Comparison of ENCODE assay signal across 17 cellular contexts in the genomic region with DNA sequence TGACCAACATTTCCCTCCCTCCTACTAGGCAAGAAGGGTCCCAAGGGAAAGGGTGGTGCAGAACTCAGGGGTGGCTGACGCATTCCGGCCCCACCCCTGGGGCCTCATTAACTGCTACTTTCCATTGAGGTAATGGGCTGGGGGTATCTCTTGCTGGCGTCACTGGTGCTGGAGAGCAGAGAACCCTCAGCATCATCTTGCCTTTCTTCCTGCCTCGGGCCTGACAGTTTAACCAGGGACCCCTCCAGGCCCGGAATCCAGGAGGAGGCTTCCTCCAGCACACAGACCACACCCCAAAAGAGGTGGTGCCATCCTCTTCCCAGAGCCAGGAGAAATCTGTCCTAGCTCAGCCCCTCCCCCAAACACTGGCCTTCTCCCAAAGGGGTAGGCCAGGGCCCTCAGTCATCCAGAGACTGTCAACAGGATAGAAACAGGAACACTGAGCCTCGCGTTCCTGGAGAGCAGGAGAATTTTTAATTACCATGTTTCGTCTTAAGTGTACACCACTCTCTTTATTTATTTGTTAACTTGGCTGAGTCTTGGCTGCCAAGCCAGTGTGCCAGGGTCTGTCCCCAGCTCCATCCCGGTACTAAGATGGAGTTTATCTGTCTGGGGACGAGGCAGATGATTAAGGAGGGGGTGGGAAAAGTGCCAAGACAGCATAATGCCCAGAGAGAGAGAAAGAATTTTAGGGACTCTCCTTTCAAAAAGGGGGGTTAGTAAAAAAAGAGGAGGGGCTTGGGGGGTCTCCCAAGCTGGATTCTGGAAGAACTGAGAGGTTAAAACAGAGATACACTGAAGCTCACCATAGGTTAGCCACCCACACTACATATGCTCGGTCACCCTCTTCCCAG. TPM values are rescaled to one million over a fixed set of nuclear protein-coding genes. Genes with fewer than 3 reads are reported as not detected.
DNase-seq lines count a peak whose midpoint lies in the region; ATAC-seq and TF ChIP-seq lines count a peak whose summit lies in the region.
"Had no signal": no experiment of that assay in that cellular context is flagged by ENCODE, and none has a peak within 500 bp of the region (broad histone marks: within the 10 kb centered on the region; RNA-seq: fewer than 3 reads in every experiment).

No MANE protein-coding gene starts in this region.

- DNase-seq in A172 (ENCODE audit: low spot score) (peak; percentile 39), GM23338 (ENCODE audit: low spot score) (peak; percentile 91), WTC11 (ENCODE audit: low spot score) (peak; percentile 76), SKM-1 treated with dmso at 0.1 percent for 144 hours (lab: John Stamatoyannopoulos, UW; ENCODE audit: unreplicated experiment) (no peak)
- no peak for DNase-seq in activated CD4-positive, alpha-beta T cell treated with anti-CD3 and anti-CD28 coated beads for 1 hour
- no peak for DNase-seq in stimulated activated CD4-positive, alpha-beta T cell treated with anti-CD3 and anti-CD28 coated beads, Interleukin-4, amount 100 ng/mL, for 1 hour
- DNase-seq: Caco-2; central memory CD4-positive, alpha-beta T cell; effector memory CD8-positive, alpha-beta T cell; foreskin keratinocyte; NCI-H146 had no signal

- peak overlapping the region; percentile 87 for H3K27ac Mint-ChIP-seq in GM23338
- peak overlapping the region; percentile 92 for H3K27ac Mint-ChIP-seq in WTC11
- H3K27ac Mint-ChIP-seq: activated T-helper 1 cell treated with anti-CD3 and anti-CD28 coated beads, Interleukin-12 subunit alpha, Interleukin-12 subunit beta, Interleukin-2, Interleukin-4 antibody, amounts not matched to agents 30 ng/mL and 10 ng/mL and 1 ng/mL, durations not matched to agents 14 hours and 24 hours and 36 hours; effector memory CD8-positive, alpha-beta T cell had no signal

- H3K4me1 Mint-ChIP-seq in GM23338 (peaks cover 67% of the 10 kb centered on the region), WTC11 (peaks cover 70% of the 10 kb centered on the region)

- peaks cover 40% of the 10 kb centered on the region for H4K20me1 ChIP-seq in GM23338 (replicated peaks; ENCODE audit: insufficient read depth)

- no peak overlapping the region for H3K9ac ChIP-seq in iPS-15b (ENCODE audit: low read depth, low read length)

- peaks cover 14% of the 10 kb centered on the region; the same call in 1 of the 2 replicates for H3F3A ChIP-seq in GM23338 (replicated peaks; ENCODE audit: low read depth)

- no peak overlapping the region for H2AFZ ChIP-seq in GM23338

- H3K4me2 ChIP-seq in GM23338 = peak overlapping the region; percentile 90

- ATAC-seq in GM23338 = peak; percentile 40
- peak; percentile 61 for ATAC-seq in WTC11
- ATAC-seq in HG03095 (IDR thresholded peaks at IDR 0.05; ENCODE audit: unreplicated experiment) = no peak
- ATAC-seq: effector memory CD8-positive, alpha-beta T cell; foreskin keratinocyte; SK-N-SH treated with all-trans-retinoic acid at 6 μM for 48 hours had no signal

- H3K27me3 ChIP-seq in GM23338 (ENCODE audit: insufficient read depth) = no peaks in the 10 kb centered on the region
- no peaks in the 10 kb centered on the region for H3K27me3 ChIP-seq in iPS-15b (ENCODE audit: control insufficient read depth, insufficient read depth, low read length)
- H3K27me3 ChIP-seq: foreskin keratinocyte had no signal

- H3K9me3 ChIP-seq in iPS-15b (ENCODE audit: control insufficient read depth, insufficient read depth, low read length) = no peaks in the 10 kb centered on the region
- H3K9me3 ChIP-seq: Caco-2, neutrophil, tibial nerve had no signal

- TF ChIP-seq CTCF in GM23338 (conservative IDR thresholded peaks at IDR 0.05; ENCODE audit: low read depth in 2 of 2) (no peak), WTC11 (IDR thresholded peaks at IDR 0.05) (no peak)

- peaks cover 77% of the 10 kb centered on the region for H3K4me1 ChIP-seq in GM23338 (ENCODE audit: insufficient read depth)
- peaks cover 35% of the 10 kb centered on the region for H3K4me1 ChIP-seq in iPS-15b (ENCODE audit: control insufficient read depth, insufficient read depth, low read length)

- H3K9me2 ChIP-seq in GM23338 (ENCODE audit: insufficient read depth) = no peaks in the 10 kb centered on the region

- peaks cover 42% of the 10 kb centered on the region for H3K36me3 Mint-ChIP-seq in GM23338 (ENCODE audit: low read depth)
- H3K36me3 Mint-ChIP-seq in WTC11 = peaks cover 16% of the 10 kb centered on the region

- POLR2A ChIA-PET in WTC11 (lab: Charles Lee) = interaction anchor here (0.5 to 3.8 kb wide), 3 partner anchors 10 to 15 kb away, joined by 3 to 18 read pairs (median 6); no protein-coding TSS in a partner anchor

- H3K9me3 Mint-ChIP-seq in GM23338 = no peaks in the 10 kb centered on the region; the same call in 2 of the 3 replicates
- H3K9me3 Mint-ChIP-seq in WTC11 = no peaks in the 10 kb centered on the region
- H3K9me3 Mint-ChIP-seq: activated T-helper 1 cell treated with anti-CD3 and anti-CD28 coated beads, Interleukin-12 subunit alpha, Interleukin-12 subunit beta, Interleukin-2, Interleukin-4 antibody, amounts not matched to agents 30 ng/mL and 10 ng/mL and 1 ng/mL, durations not matched to agents 14 hours and 24 hours and 36 hours; effector memory CD8-positive, alpha-beta T cell had no signal

- H3K79me2 ChIP-seq in GM23338 (replicated peaks; ENCODE audit: insufficient read depth) = peaks cover 89% of the 10 kb centered on the region

- peak overlapping the region; percentile 61; the same call in 1 of the 2 replicates for H3K27ac ChIP-seq in GM23338 (ENCODE audit: low read depth)
- H3K27ac ChIP-seq: foreskin keratinocyte, neutrophil, tibial nerve had no signal

- H3K27me3 Mint-ChIP-seq in GM23338 (ENCODE audit: insufficient read depth, low read depth, poor library complexity) (peaks cover 24% of the 10 kb centered on the region), WTC11 (ENCODE audit: low read depth) (no peaks in the 10 kb centered on the region)

- H3K4me3 ChIP-seq in GM23338 = peak overlapping the region; percentile 74
- H3K4me3 ChIP-seq in iPS-15b (ENCODE audit: low read depth, low read length) = peak overlapping the region; percentile 18
- H3K4me3 ChIP-seq: tibial nerve had no signal

- H3K36me3 ChIP-seq in GM23338 (ENCODE audit: insufficient read depth) (no peaks in the 10 kb centered on the region), iPS-15b (ENCODE audit: control insufficient read depth, insufficient read depth, low read length) (no peaks in the 10 kb centered on the region)
- H3K36me3 ChIP-seq: neutrophil had no signal

- CTCF ChIA-PET in WTC11 (lab: Charles Lee) = interaction anchor here (0.5 to 2.4 kb wide), 6 partner anchors 14 to 504 kb away, joined by 3 to 9 read pairs (median 3); no protein-coding TSS in a partner anchor

- H3K4me3 Mint-ChIP-seq in GM23338 (peak overlapping the region; percentile 99), WTC11 (peak overlapping the region; percentile 47)
- H3K4me3 Mint-ChIP-seq: activated T-helper 1 cell treated with anti-CD3 and anti-CD28 coated beads, Interleukin-12 subunit alpha, Interleukin-12 subunit beta, Interleukin-2, Interleukin-4 antibody, amounts not matched to agents 30 ng/mL and 10 ng/mL and 1 ng/mL, durations not matched to agents 14 hours and 24 hours and 36 hours; effector memory CD8-positive, alpha-beta T cell had no signal

TF ChIP-seq in WTC11, 78 proteins besides CTCF, POLR2A, EP300 and RAD21 (continues in another document):
- TF ChIP-seq, protein P1, sequence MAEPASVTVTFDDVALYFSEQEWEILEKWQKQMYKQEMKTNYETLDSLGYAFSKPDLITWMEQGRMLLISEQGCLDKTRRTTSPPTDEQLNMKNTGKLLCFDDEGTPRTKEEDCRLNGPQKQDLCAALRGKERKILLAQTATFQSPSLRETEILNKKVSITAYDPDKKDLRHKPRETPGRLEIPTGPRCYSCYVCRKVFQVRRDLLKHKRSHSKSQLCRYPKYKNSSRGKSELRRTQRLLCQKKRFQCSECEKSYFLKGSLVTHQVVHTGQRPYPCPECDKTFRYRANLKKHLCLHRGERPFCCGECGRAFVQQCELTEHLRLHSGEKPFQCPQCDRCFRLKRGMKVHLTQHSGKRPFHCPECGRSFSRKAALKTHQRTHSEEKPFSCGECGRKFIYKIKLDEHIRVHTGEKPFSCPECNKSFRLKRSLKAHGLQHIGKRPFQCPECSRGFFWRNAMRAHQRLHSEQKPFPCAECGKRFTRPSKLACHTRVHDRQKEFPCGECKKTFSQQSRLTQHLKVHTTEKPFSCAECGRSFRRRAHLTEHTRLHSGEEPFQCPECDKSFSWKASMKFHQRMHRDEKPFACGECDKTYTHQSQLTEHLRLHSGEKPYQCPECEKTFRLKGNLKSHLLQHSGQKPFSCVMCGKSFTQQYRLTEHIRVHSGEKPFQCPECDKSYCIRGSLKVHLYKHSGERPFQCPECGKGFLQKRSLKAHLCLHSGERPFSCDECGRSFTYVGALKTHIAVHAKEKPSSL (CRISPR knock-in tag; conservative IDR thresholded peaks at IDR 0.05) = no peak

RNA-seq across cellular contexts. Expression of a gene that starts 5.1 kb away (rescaled TPM):
- total RNA-seq in A172 (2014; rRNA removed; shearing (Covaris generic)) = 13.4 and 14.4 TPM in 2 replicates
- 126 and 149 TPM in 2 replicates for total RNA-seq in GM23338 (2014; rRNA removed; shearing (Covaris generic))
- polyA plus RNA-seq in GM23338 (2016; fragmentation: Nextera tagmentation; extraction: Ambion mirVana) = 93.1 and 97.2 TPM in 2 replicates
- total RNA-seq in WTC11 (2021) = 147 to 195 TPM (median 147 TPM) in 3 replicates

RNA-seq across cellular contexts. Expression of a gene that starts 57.3 kb away (rescaled TPM):
- 45.7 and 52.3 TPM in 2 replicates for total RNA-seq in A172 (2014; rRNA removed; shearing (Covaris generic))
- total RNA-seq in GM23338 (2014; rRNA removed; shearing (Covaris generic)) = 27.3 and 35.3 TPM in 2 replicates
- polyA plus RNA-seq in GM23338 (2016; fragmentation: Nextera tagmentation; extraction: Ambion mirVana) = 81.1 and 89.2 TPM in 2 replicates
- 47.9 to 58.5 TPM (median 58.3 TPM) in 3 replicates for total RNA-seq in WTC11 (2021)

Comparison
In these comparisons a context has a peak if more than half of its experiments do, and no peak if none do; other contexts are left out.
1. DNase-seq: peak in A172 (single experiment), GM23338 (single experiment) and WTC11 (single experiment); none in activated CD4-positive, alpha-beta T cell treated with anti-CD3 and anti-CD28 coated beads for 1 hour (single experiment), stimulated activated CD4-positive, alpha-beta T cell treated with anti-CD3 and anti-CD28 coated beads, Interleukin-4, amount 100 ng/mL, for 1 hour (single experiment) and SKM-1 treated with dmso at 0.1 percent for 144 hours (single experiment).